In the genomic region with DNA sequence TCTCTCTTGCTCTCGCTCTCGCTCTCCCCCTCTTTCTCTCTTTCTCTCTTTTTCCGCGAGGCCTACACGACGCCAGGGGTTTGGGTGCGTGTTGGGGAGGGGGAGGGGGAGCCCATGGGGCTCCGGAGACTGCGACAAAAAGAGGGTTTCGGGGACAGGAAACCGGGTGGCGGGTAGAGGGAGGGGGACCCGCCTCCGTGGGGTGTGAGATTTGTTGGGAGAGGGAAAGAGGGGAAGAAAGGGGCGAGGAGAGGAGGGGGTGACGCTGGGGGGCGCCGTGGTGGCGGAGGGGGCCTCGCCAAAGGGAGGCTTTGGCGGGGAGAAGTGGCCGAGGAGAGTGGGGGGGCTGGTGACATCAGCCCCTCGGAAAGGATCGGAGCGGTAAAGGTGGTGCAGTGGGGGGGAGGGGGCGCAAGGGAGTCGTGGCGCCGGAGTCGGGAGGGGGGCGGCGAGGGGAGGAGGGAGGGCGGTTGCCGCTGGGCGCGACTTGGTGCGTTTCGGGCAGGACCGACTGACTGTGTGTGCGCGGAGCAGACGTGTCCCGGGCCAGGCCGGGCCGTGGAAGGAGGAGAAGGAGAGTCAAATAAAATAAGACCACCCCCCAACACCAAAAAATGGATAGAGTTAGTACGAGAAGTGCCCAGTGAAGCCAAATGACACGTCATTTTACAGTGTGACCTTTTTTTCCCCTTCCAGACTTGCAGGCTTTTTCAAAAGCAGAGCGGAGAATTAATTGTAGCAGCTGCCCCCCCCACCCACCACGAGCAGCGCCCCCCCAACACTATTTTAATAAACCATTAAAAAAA, we compare ENCODE assay signal across 8 cellular contexts. TPM values are rescaled to one million over a fixed set of nuclear protein-coding genes. Genes with fewer than 3 reads are reported as not detected.
DNase-seq lines count a peak whose midpoint lies in the region; ATAC-seq, FAIRE-seq and TF ChIP-seq lines count a peak whose summit lies in the region.

No MANE protein-coding gene starts in this region.

- H3K9me3 ChIP-seq in A673 (ENCODE audit: low read depth, low read length, poor library complexity, severe bottlenecking) (no peaks in the 10 kb centered on the region), K562 (replicated peaks; ENCODE audit: control insufficient read depth, insufficient read depth, low read depth, low read length) (no peaks in the 10 kb centered on the region), iPS-18c (ENCODE audit: control insufficient read depth, insufficient read depth, low read length) (no peaks in the 10 kb centered on the region)

- intact Hi-C loops in A673 (cut with micrococcal nuclease; ENCODE audit: unreplicated experiment) (loop anchor here (5.0 kb wide), 1 partner anchor 140 kb away; a partner anchor contains a TSS), K562 (cut with micrococcal nuclease) (loop anchor here (5.0 kb wide), 2 partner anchors 90 to 140 kb away; a partner anchor contains a TSS)

- POLR2A ChIA-PET in A673 (lab: Charles Lee; ENCODE audit: low non-redundant PET) (no interaction called here), K562 (lab: Yijun Ruan, JAX) (interaction anchor here (0.8 kb wide), 1 partner anchor 10 kb away, joined by 3 read pairs; no protein-coding TSS in a partner anchor)

- peak; percentile 69 for ATAC-seq in K562
- ATAC-seq in GM21526 (IDR thresholded peaks at IDR 0.05; ENCODE audit: low FRiP score, unreplicated experiment): no peak

- H3K9me1 ChIP-seq in K562 (ENCODE audit: control insufficient read depth, insufficient read depth, low read length): no peaks in the 10 kb centered on the region

- H3K4me1 ChIP-seq in A673 (ENCODE audit: insufficient read depth, low read length, poor library complexity, severe bottlenecking): peaks cover 42% of the 10 kb centered on the region
- peaks cover 13 to 23% of the 10 kb centered on the region in 2 experiments; a peak in 4 of 5 replicates for H3K4me1 ChIP-seq in K562 (replicated peaks in 1 of 2; ENCODE audit: control insufficient read depth in 2 of 2, insufficient read depth in 2 of 2, low read length in 2 of 2)

- H3K4me3 ChIP-seq in A673 (ENCODE audit: low read depth, low read length, poor library complexity, severe bottlenecking) (peak overlapping the region; percentile 83), K562 (peak overlapping the region; percentile 92), iPS-18c (ENCODE audit: insufficient read depth, low read depth, low read length) (peak overlapping the region; percentile 80), skin epidermis (peak overlapping the region; percentile 54 to 91 (median 73))

- CTCF ChIA-PET in A673 (lab: Charles Lee): no interaction called here
- CTCF ChIA-PET in K562 (lab: Yijun Ruan, JAX; ENCODE audit: low intra/inter-chr PET ratio): no interaction called here

- H3K27ac ChIP-seq in A673 (ENCODE audit: low read depth, low read length, poor library complexity, severe bottlenecking): peak overlapping the region; percentile 96
- peak overlapping the region; percentile 96 for H3K27ac ChIP-seq in K562 (ENCODE audit: extremely low read depth, low read depth, low read length)
- peak overlapping the region; percentile 86 to 99 (median 98) for H3K27ac ChIP-seq in skin epidermis

- BruUV-seq in A673 (replicated peaks; lab: Mats Ljungman, UMichigan): no TSS peak
- BruUV-seq in K562 (replicated peaks; lab: Mats Ljungman, UMichigan): no TSS peak

- in situ Hi-C loops in GM18951 (cut with MboI; ENCODE audit: low sequenced_read_pairs, unreplicated experiment): no loop called here
- in situ Hi-C loops in K562 (cut with MboI): no loop called here

- peak overlapping the region; percentile 83 to 95 for H3K9ac ChIP-seq in K562 (ENCODE audit: insufficient read depth in 1 of 2, low read depth in 2 of 2, low read length in 2 of 2)

- TF ChIP-seq EP300 in K562 (IDR thresholded peaks at IDR 0.05; ENCODE audit: low read length): no peak

- 0% methylated on average over 1 of the region's 50 CpGs for WGBS in K562 (ENCODE audit: insufficient coverage, low coverage, missing lambda C conversion rate)

- H3K36me3 ChIP-seq in A673 (ENCODE audit: insufficient read depth, low read length, poor library complexity, severe bottlenecking): peaks cover 7% of the 10 kb centered on the region
- peaks cover 30% of the 10 kb centered on the region; the same call in 2 of the 3 replicates for H3K36me3 ChIP-seq in K562 (ENCODE audit: control insufficient read depth, insufficient read depth, low read length)

- TF ChIP-seq RAD21 in K562 (CRISPR knock-in tag; conservative IDR thresholded peaks at IDR 0.05 in 1 of 2, IDR thresholded peaks at IDR 0.05 in 1 of 2): no peak

- H2AFZ ChIP-seq in K562 (ENCODE audit: low read depth, low read length): peak overlapping the region; percentile 75

- no peak for FAIRE-seq in K562 (lab: Jason Lieb, UNC)

- H3K27me3 ChIP-seq in A673 (replicated peaks; ENCODE audit: insufficient read depth, low read depth, low read length, poor library complexity) (no peaks in the 10 kb centered on the region), K562 (ENCODE audit: control insufficient read depth in 2 of 2, insufficient read depth in 2 of 2, low read length in 2 of 2) (no peaks in the 10 kb centered on the region)

- H3K79me2 ChIP-seq in K562 (ENCODE audit: control insufficient read depth, insufficient read depth, low read length): peaks cover 64% of the 10 kb centered on the region

- H3K4me2 ChIP-seq in K562 (ENCODE audit: insufficient read depth, low read length): peak overlapping the region; percentile 83

- H4K20me1 ChIP-seq in K562 (replicated peaks; ENCODE audit: control insufficient read depth, insufficient read depth, low read length): no peaks in the 10 kb centered on the region; the same call in 1 of the 2 replicates

- DNase-seq in A673 (ENCODE audit: low spot score): peak; percentile 84
- DNase-seq in NCI-H146 (lab: John Stamatoyannopoulos, UW): peak; percentile 87
- DNase-seq in UCSD-AML1 (lab: John Stamatoyannopoulos, UW; ENCODE audit: unreplicated experiment): peak; percentile 70
- peak; percentile 76 to 85 (median 82) for DNase-seq in K562 (ENCODE audit: extremely low read depth in 1 of 4, low spot score in 3 of 4)

- peak; percentile 40 for TF ChIP-seq CTCF in A673 (conservative IDR thresholded peaks at IDR 0.05; ENCODE audit: low read depth, low read length)
- TF ChIP-seq CTCF in K562 (IDR thresholded peaks at IDR 0.05 in 2 of 3, conservative IDR thresholded peaks at IDR 0.05 in 1 of 3; ENCODE audit: insufficient read depth in 2 of 3, low read depth in 1 of 3, low read length in 3 of 3): no peak

- TF ChIP-seq POLR2A in GM18951 (IDR thresholded peaks at IDR 0.05; ENCODE audit: extremely low read depth, insufficient read depth, insufficient read length) (peak; percentile 44), K562 (conservative IDR thresholded peaks at IDR 0.05) (peak; percentile 62)

TF ChIP-seq in K562, 482 proteins besides CTCF, POLR2A, EP300 and RAD21 (continues in another document):
- TF ChIP-seq BRD9 (IDR thresholded peaks at IDR 0.05; ENCODE audit: low read depth, partially characterized antibody) (peak; percentile 76), BRD4 (IDR thresholded peaks at IDR 0.05) (peak; percentile 87; the same call in 1 of the 2 replicates), RNF2 (IDR thresholded peaks at IDR 0.05) (0 out of 2 replicates have a peak, but pooled peaks have one; percentile 20), GABPA (tag; conservative IDR thresholded peaks at IDR 0.05; ENCODE audit: low read depth) (peak; percentile 35), NFE2 (IDR thresholded peaks at IDR 0.05; ENCODE audit: low read depth) (peak; percentile 9; the same call in 1 of the 2 replicates), RBBP5 (IDR thresholded peaks at IDR 0.05; ENCODE audit: borderline replicate concordance, insufficient read depth, low read length, poor library complexity, severe bottlenecking) (peak; percentile 55)

RNA-seq across cellular contexts. Expression of a gene that starts 39.8 kb away (rescaled TPM):
- total RNA-seq in A673 (2021) (1,108 and 1,144 TPM in 2 replicates), K562 (2014; rRNA removed) (266 and 294 TPM in 2 replicates), K562 (2014; rRNA removed; fragmentation: Illumina TruSeq; extraction: Trizol) (212 and 224 TPM in 2 replicates), K562 (2015; rRNA removed; fragmentation: Illumina TruSeq; extraction: Trizol) (216 and 220 TPM in 2 replicates), K562 (2021) (422 and 439 TPM in 2 replicates)
- total RNA-seq in K562 (2011; cell fraction: chromatin; rRNA removed; ENCODE audit: low replicate concordance): 217 and 324 TPM in 2 replicates
- total RNA-seq in K562 (2011; cell fraction: nucleolus; rRNA removed): 221 and 239 TPM in 2 replicates
- 270 and 367 TPM in 2 replicates for total RNA-seq in K562 (2011; cell fraction: nucleoplasm; rRNA removed)
- polyA plus RNA-seq in K562 (2011; rRNA removed) (321 and 329 TPM in 2 replicates), K562 (2014; fragmentation: Illumina TruSeq; extraction: Trizol) (648 and 649 TPM in 2 replicates), K562 (2014; fragmentation: Nextera tagmentation; extraction: Ambion mirVana) (100 to 1,000 TPM; 128 to 129 TPM), K562 (2014; rRNA removed) (343 and 398 TPM in 2 replicates)
- polyA plus RNA-seq in K562 (2011; cell fraction: cytosol; rRNA removed): 659 and 699 TPM in 2 replicates
- polyA plus RNA-seq in K562 (2011; cell fraction: nucleus; rRNA removed): 480 and 564 TPM in 2 replicates
- polyA plus RNA-seq in K562 (2012): 497 and 536 TPM in 2 replicates
- 360 and 482 TPM in 2 replicates for polyA minus RNA-seq in K562 (2011; rRNA and poly(A)+ RNA removed)
- polyA minus RNA-seq in K562 (2011; cell fraction: cytosol; rRNA and poly(A)+ RNA removed): 377 and 397 TPM in 2 replicates
- polyA minus RNA-seq in K562 (2011; cell fraction: nucleus; rRNA and poly(A)+ RNA removed): 103 and 150 TPM in 2 replicates

RNA-seq across cellular contexts. Expression of a gene that starts 41.6 kb away (rescaled TPM):
- total RNA-seq in A673 (2021) (6.7 and 7.1 TPM in 2 replicates), K562 (2014; rRNA removed) (0.73 and 2.5 TPM in 2 replicates), K562 (2014; rRNA removed; fragmentation: Illumina TruSeq; extraction: Trizol) (0.25 and 0.45 TPM in 2 replicates), K562 (2015; rRNA removed; fragmentation: Illumina TruSeq; extraction: Trizol) (0.64 and 0.69 TPM in 2 replicates), K562 (2021) (1.2 and 1.3 TPM in 2 replicates)
- total RNA-seq in K562 (2011; cell fraction: chromatin; rRNA removed; ENCODE audit: low replicate concordance): 0.42 and 1.3 TPM in 2 replicates
- 0.50 and 0.79 TPM in 2 replicates for total RNA-seq in K562 (2011; cell fraction: nucleolus; rRNA removed)
- 0.92 and 1.1 TPM in 2 replicates for total RNA-seq in K562 (2011; cell fraction: nucleoplasm; rRNA removed)
- polyA plus RNA-seq in K562 (2011; rRNA removed) (0.07 TPM in 2 replicates), K562 (2014; fragmentation: Illumina TruSeq; extraction: Trizol) (0.21 and 0.90 TPM in 2 replicates), K562 (2014; fragmentation: Nextera tagmentation; extraction: Ambion mirVana) (under 1 TPM; 0.04 to 0.14 TPM), K562 (2014; rRNA removed) (1.0 and 1.8 TPM in 2 replicates)
- polyA plus RNA-seq in K562 (2011; cell fraction: cytosol; rRNA removed): not detected in 2 replicates
- polyA plus RNA-seq in K562 (2011; cell fraction: nucleus; rRNA removed): 0.22 and 0.37 TPM in 2 replicates
- polyA plus RNA-seq in K562 (2012): 0.91 and 1.0 TPM in 2 replicates
- not detected in 2 replicates for polyA minus RNA-seq in K562 (2011; rRNA and poly(A)+ RNA removed)
- not detected in 2 replicates for polyA minus RNA-seq in K562 (2011; cell fraction: cytosol; rRNA and poly(A)+ RNA removed)
- not detected in 2 replicates for polyA minus RNA-seq in K562 (2011; cell fraction: nucleus; rRNA and poly(A)+ RNA removed)
